In the genomic region with DNA sequence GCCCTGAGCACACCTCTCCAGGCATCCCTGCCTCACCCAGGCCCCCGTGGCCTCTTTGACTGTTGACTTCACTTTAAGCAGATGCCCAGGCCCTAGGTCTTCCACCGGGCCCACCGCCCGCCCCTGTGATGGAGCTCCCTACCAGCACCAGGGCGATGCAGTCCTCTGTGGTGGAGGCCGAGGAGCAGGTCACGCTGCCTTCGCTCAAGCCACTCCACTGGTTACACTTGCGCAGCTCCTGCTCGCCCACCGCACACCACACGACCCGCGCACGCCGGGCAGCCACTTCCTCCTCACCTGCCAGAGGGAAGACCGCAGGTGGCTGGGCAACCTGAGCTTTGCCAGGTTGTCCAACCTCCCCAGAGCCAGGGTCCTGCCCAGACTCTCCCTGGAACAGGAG, we compare ENCODE assay signal across 8 cellular contexts. TPM values are rescaled to one million over a fixed set of nuclear protein-coding genes. Genes with fewer than 3 reads are reported as not detected.
"Had no signal": no experiment of that assay in that cellular context is flagged by ENCODE, and none has a peak within 500 bp of the region (broad histone marks: within the 10 kb centered on the region; RNA-seq: fewer than 3 reads in every experiment).

No MANE protein-coding gene starts in this region.

- H3K4me3 ChIP-seq: GM23338 had no signal

- H3K4me3 Mint-ChIP-seq: GM23338, H9 had no signal

- H3K9me3 Mint-ChIP-seq: GM23338, H9, IgD-negative memory B cell had no signal

- H3K4me1 Mint-ChIP-seq: GM23338, H9 had no signal

- H3K27ac Mint-ChIP-seq: GM23338, IgD-negative memory B cell had no signal

- H3K4me2 ChIP-seq: GM23338 had no signal

- H3K27ac ChIP-seq: HL-60 had no signal

- ATAC-seq: GM23338, HepG2 had no signal

- DNase-seq: H9, HCEC 1CT had no signal

- H2AFZ ChIP-seq: GM23338 had no signal

- H3K36me3 Mint-ChIP-seq: IgD-negative memory B cell had no signal

RNA-seq across cellular contexts. Expression of a gene that starts 16.0 kb away (rescaled TPM):
- total RNA-seq: H9, HepG2 had no signal

RNA-seq across cellular contexts. Expression of a gene that starts 41.7 kb away (rescaled TPM):
- total RNA-seq: GM23338, H1, H9, HepG2 had no signal

RNA-seq across cellular contexts. Expression of a gene that starts 49.1 kb away (rescaled TPM):
- total RNA-seq: GM23338, H1, H9, HT1080 had no signal
